ENCODE assay signal across 7 cellular contexts in the genomic region with DNA sequence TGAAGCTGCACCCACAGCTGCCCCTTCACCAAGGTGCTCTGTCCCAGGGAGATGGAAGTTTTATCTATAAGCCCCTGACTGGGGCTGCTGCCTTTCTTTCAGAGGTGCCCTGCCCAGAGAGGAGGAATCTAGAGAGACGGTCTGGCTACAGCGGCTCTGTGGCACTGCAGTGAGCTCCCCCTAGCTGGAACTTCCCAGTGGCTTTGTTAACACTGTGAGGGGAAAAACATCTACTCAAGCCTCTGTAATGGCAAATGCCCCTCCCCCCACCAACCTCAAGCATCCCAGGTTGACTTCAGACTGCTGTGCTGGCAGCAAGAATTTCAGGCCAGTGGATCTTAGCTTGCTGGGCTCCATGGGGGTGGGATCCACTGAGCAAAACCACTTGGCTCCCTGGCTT.
DNase-seq lines count a peak whose midpoint lies in the region; TF ChIP-seq lines count a peak whose summit lies in the region.
"Not testable (repeated sequence)": the region's sequence is repeated elsewhere in the genome, so short reads cannot be mapped to it uniquely, and the experiment has no call there.

No MANE protein-coding gene starts in this region.

- H3K27me3 Mint-ChIP-seq in neural crest cell (ENCODE audit: low read depth), result not testable (repeated sequence)

- H3K9me2 ChIP-seq in DOHH2 (replicated peaks; ENCODE audit: control insufficient read depth, low read length), result not testable (repeated sequence)

- in situ Hi-C loops in brain microvascular endothelial cell (cut with HindIII; ENCODE audit: low pct_ligation_motif_present, low sequenced_read_pairs), result not testable (repeated sequence)

- TF ChIP-seq CTCF in DOHH2 (IDR thresholded peaks at IDR 0.05; ENCODE audit: low read depth, low read length, poor library complexity, severe bottlenecking) (peak; percentile 38), GM12875 (IDR thresholded peaks at IDR 0.05; ENCODE audit: borderline replicate concordance, insufficient read depth, low read depth, low read length) (0 out of 2 replicates have a peak, but pooled peaks have one; percentile 5), brain microvascular endothelial cell (IDR thresholded peaks at IDR 0.05; ENCODE audit: low read depth, low read length, missing control alignments) (peak; percentile 16)
- not testable (repeated sequence) for TF ChIP-seq CTCF in neural crest cell (conservative IDR thresholded peaks at IDR 0.05)

- peaks cover 41% of the 10 kb centered on the region for H3K79me2 ChIP-seq in DOHH2 (ENCODE audit: control insufficient read depth, low read length)

- not testable (repeated sequence) for H3K4me3 ChIP-seq in DOHH2 (ENCODE audit: low read length); GM12875 (ENCODE audit: low read depth, low read length); SJSA1; brain microvascular endothelial cell (ENCODE audit: low read depth, low read length)
- H3K4me3 ChIP-seq in HUES6 (ENCODE audit: low read depth, low read length), result peak overlapping the region; percentile 29; the same call in 1 of the 2 replicates

- not testable (repeated sequence) for H3K4me3 Mint-ChIP-seq in neural crest cell

- peaks cover 48% of the 10 kb centered on the region for H3K4me1 Mint-ChIP-seq in neural crest cell

- H3K27me3 ChIP-seq in DOHH2 (ENCODE audit: control insufficient read depth, low read length); HUES6 (ENCODE audit: control insufficient read depth, insufficient read depth, low read length); SJSA1 (replicated peaks); brain microvascular endothelial cell (replicated peaks): not testable (repeated sequence)

- peak overlapping the region; percentile 4 for H3K27ac Mint-ChIP-seq in neural crest cell (ENCODE audit: unreplicated experiment)

- not testable (repeated sequence) for H3K9me3 ChIP-seq in DOHH2 (ENCODE audit: control insufficient read depth, insufficient read depth, low read length); HUES6 (ENCODE audit: control insufficient read depth, insufficient read depth, low read depth, low read length); SJSA1 (replicated peaks)

- H3K9me3 Mint-ChIP-seq in neural crest cell, result not testable (repeated sequence)

- H3F3A ChIP-seq in DOHH2 (ENCODE audit: control insufficient read depth, insufficient read depth), result not testable (repeated sequence)

- not testable (repeated sequence) for H4K20me1 ChIP-seq in DOHH2 (ENCODE audit: control insufficient read depth, insufficient read depth, low read depth, low read length)

- H3K27ac ChIP-seq in DOHH2 (ENCODE audit: low read depth, low read length); HUES6 (ENCODE audit: low read depth, low read length); SJSA1; brain microvascular endothelial cell: not testable (repeated sequence)

- not testable (repeated sequence) for H3K36me3 ChIP-seq in DOHH2 (ENCODE audit: control insufficient read depth, low read length); HUES6 (ENCODE audit: control insufficient read depth, insufficient read depth, low read length); SJSA1; brain microvascular endothelial cell (replicated peaks)

- H3K4me1 ChIP-seq in DOHH2 (ENCODE audit: control insufficient read depth, low read length), result peaks cover 96% of the 10 kb centered on the region
- H3K4me1 ChIP-seq in HUES6 (ENCODE audit: control insufficient read depth, insufficient read depth, low read length), result peaks cover 27% of the 10 kb centered on the region
- H3K4me1 ChIP-seq in SJSA1 (replicated peaks), result peaks cover 36% of the 10 kb centered on the region

- H3K4me2 ChIP-seq in DOHH2 (ENCODE audit: low read length), result peak overlapping the region; percentile 11; the same call in 1 of the 2 replicates

- DNase-seq in SJSA1 (ENCODE audit: low read depth in 1 of 2, low spot score in 2 of 2) (peak; percentile 41 to 68), iPS DF 19.7 (ENCODE audit: low read depth, low spot score) (peak; percentile 65)
- DNase-seq in brain microvascular endothelial cell; neural crest cell (ENCODE audit: low read depth, low spot score): not testable (repeated sequence)

- H3K9ac ChIP-seq in HUES6 (ENCODE audit: low read length), result not testable (repeated sequence)

- H3K36me3 Mint-ChIP-seq in neural crest cell (ENCODE audit: low read depth), result not testable (repeated sequence)
